ENCODE assay signal across 22 cellular contexts in genomic region chr1:155522069-155522468, GRCh38. TPM values are rescaled to one million over a fixed set of nuclear protein-coding genes. Genes with fewer than 3 reads are reported as not detected.
DNase-seq lines count a peak whose midpoint lies in the region; ATAC-seq, FAIRE-seq and TF ChIP-seq lines count a peak whose summit lies in the region.
"Had no signal": no experiment of that assay in that cellular context is flagged by ENCODE, and none has a peak within 500 bp of the region (broad histone marks: within the 10 kb centered on the region; RNA-seq: fewer than 3 reads in every experiment).

No MANE protein-coding gene starts in this region.

- no peak for DNase-seq in CD4-positive, alpha-beta T cell
- peak; percentile 54 for DNase-seq in HFFc6
- DNase-seq in mesothelial cell of epicardium (ENCODE audit: low spot score in 2 of 2, unreplicated experiment in 2 of 2): no peak
- DNase-seq in naive thymus-derived CD8-positive, alpha-beta T cell: no peak
- DNase-seq in activated CD4-positive, alpha-beta T cell treated with anti-CD3 and anti-CD28 coated beads, Interleukin-2, amount 10 ng/mL, durations not matched to agents 24 days and 14 days: no peak
- DNase-seq in MCF 10A (ENCODE audit: unreplicated experiment): no peak
- DNase-seq: KG1, MV-4-11, NCI-H1105 treated with DMSO at 0.1 percent for 48 hours, NCI-H2029 treated with DMSO at 0.1 percent for 48 hours, NCI-H2171, NCI-H524 treated with DMSO at 0.1 percent for 48 hours, NCI-H82, Peyer's patch, SJCRH30 had no signal

- peaks cover 41% of the 10 kb centered on the region for H3K36me3 Mint-ChIP-seq in CD4-positive, alpha-beta T cell (ENCODE audit: low read depth)
- peaks cover 13% of the 10 kb centered on the region; the same call in 1 of the 2 replicates for H3K36me3 Mint-ChIP-seq in HFFc6 (ENCODE audit: low read depth)
- H3K36me3 Mint-ChIP-seq in mesothelial cell of epicardium: peaks cover 17% of the 10 kb centered on the region
- peaks cover 0 to 40% (median 12%) of the 10 kb centered on the region in 3 donors for H3K36me3 Mint-ChIP-seq in naive thymus-derived CD8-positive, alpha-beta T cell
- peaks cover 27% of the 10 kb centered on the region for H3K36me3 Mint-ChIP-seq in activated CD4-positive, alpha-beta T cell treated with anti-CD3 and anti-CD28 coated beads, Interleukin-2, amount 10 ng/mL, durations not matched to agents 24 days and 14 days (ENCODE audit: low read depth)
- peaks cover 45% of the 10 kb centered on the region for H3K36me3 Mint-ChIP-seq in MCF 10A (ENCODE audit: insufficient read depth, unreplicated experiment)

- H3K27me3 ChIP-seq in CD4-positive, alpha-beta T cell (ENCODE audit: control insufficient read depth, insufficient read depth, low read length): no peaks in the 10 kb centered on the region
- H3K27me3 ChIP-seq: Peyer's patch, SJCRH30 had no signal

- no TSS peak for BruUV-seq in MCF 10A (replicated peaks; lab: Mats Ljungman, UMichigan)

- intact Hi-C loops in CD4-positive, alpha-beta T cell (cut with DNase I, micrococcal nuclease): no loop called here
- intact Hi-C loops in activated CD4-positive, alpha-beta T cell treated with anti-CD3 and anti-CD28 coated beads, Interleukin-2, amount 10 ng/mL, durations not matched to agents 24 days and 14 days (cut with micrococcal nuclease): no loop called here
- intact Hi-C loops in MCF 10A (cut with micrococcal nuclease): no loop called here

- POLR2A ChIA-PET in CD4-positive, alpha-beta T cell (lab: Charles Lee): no interaction called here
- POLR2A ChIA-PET in naive thymus-derived CD8-positive, alpha-beta T cell (lab: Charles Lee): no interaction called here
- POLR2A ChIA-PET in MCF 10A (lab: Yijun Ruan, JAX): interaction anchor here (0.7 kb wide), 2 partner anchors 8 to 44 kb away, joined by 3 to 4 read pairs; no protein-coding TSS in a partner anchor

- H3K27ac ChIP-seq in CD4-positive, alpha-beta T cell (ENCODE audit: low read depth, low read length): no peak overlapping the region
- H3K27ac ChIP-seq: Peyer's patch, SJCRH30 had no signal

- ATAC-seq in CD4-positive, alpha-beta T cell (ENCODE audit: poor library complexity): no peak
- ATAC-seq in naive thymus-derived CD8-positive, alpha-beta T cell: no peak
- ATAC-seq: GM12878, HCT116 had no signal

- H3K27me3 Mint-ChIP-seq in CD4-positive, alpha-beta T cell: no peaks in the 10 kb centered on the region
- H3K27me3 Mint-ChIP-seq in HFFc6 (ENCODE audit: insufficient read depth): no peaks in the 10 kb centered on the region
- H3K27me3 Mint-ChIP-seq in mesothelial cell of epicardium (ENCODE audit: low read depth): no peaks in the 10 kb centered on the region
- no peaks in the 10 kb centered on the region for H3K27me3 Mint-ChIP-seq in naive thymus-derived CD8-positive, alpha-beta T cell
- no peaks in the 10 kb centered on the region for H3K27me3 Mint-ChIP-seq in activated CD4-positive, alpha-beta T cell treated with anti-CD3 and anti-CD28 coated beads, Interleukin-2, amount 10 ng/mL, durations not matched to agents 24 days and 14 days
- no peaks in the 10 kb centered on the region for H3K27me3 Mint-ChIP-seq in MCF 10A (ENCODE audit: insufficient read depth, unreplicated experiment)

- no peak overlapping the region for H3K4me3 Mint-ChIP-seq in CD4-positive, alpha-beta T cell
- H3K4me3 Mint-ChIP-seq in HFFc6 (peak overlapping the region; percentile 38), mesothelial cell of epicardium (no peak overlapping the region), MCF 10A (ENCODE audit: unreplicated experiment) (no peak overlapping the region)
- no peak overlapping the region for H3K4me3 Mint-ChIP-seq in naive thymus-derived CD8-positive, alpha-beta T cell
- no peak overlapping the region for H3K4me3 Mint-ChIP-seq in activated CD4-positive, alpha-beta T cell treated with anti-CD3 and anti-CD28 coated beads, Interleukin-2, amount 10 ng/mL, durations not matched to agents 24 days and 14 days
- H3K4me3 Mint-ChIP-seq: CD14-positive monocyte had no signal

- peak; percentile 62 for FAIRE-seq in TTC549 (lab: Jason Lieb, UNC)
- FAIRE-seq: A204.1, GM12878, H1, HTR-8/SVneo had no signal

- peak overlapping the region; percentile 13 for H3K27ac Mint-ChIP-seq in CD4-positive, alpha-beta T cell
- H3K27ac Mint-ChIP-seq in HFFc6 (peak overlapping the region; percentile 72), mesothelial cell of epicardium (peak overlapping the region; percentile 70), MCF 10A (ENCODE audit: low read depth, unreplicated experiment) (no peak overlapping the region)
- H3K27ac Mint-ChIP-seq in naive thymus-derived CD8-positive, alpha-beta T cell: peak overlapping the region in 2 of 10 donors; percentile 22 to 23
- H3K27ac Mint-ChIP-seq in activated CD4-positive, alpha-beta T cell treated with anti-CD3 and anti-CD28 coated beads, Interleukin-2, amount 10 ng/mL, durations not matched to agents 24 days and 14 days: no peak overlapping the region

- H3K9me3 Mint-ChIP-seq in CD4-positive, alpha-beta T cell: no peaks in the 10 kb centered on the region
- no peaks in the 10 kb centered on the region for H3K9me3 Mint-ChIP-seq in HFFc6
- no peaks in the 10 kb centered on the region for H3K9me3 Mint-ChIP-seq in mesothelial cell of epicardium
- H3K9me3 Mint-ChIP-seq in naive thymus-derived CD8-positive, alpha-beta T cell: no peaks in the 10 kb centered on the region
- H3K9me3 Mint-ChIP-seq in activated CD4-positive, alpha-beta T cell treated with anti-CD3 and anti-CD28 coated beads, Interleukin-2, amount 10 ng/mL, durations not matched to agents 24 days and 14 days: no peaks in the 10 kb centered on the region
- H3K9me3 Mint-ChIP-seq in MCF 10A (ENCODE audit: unreplicated experiment): no peaks in the 10 kb centered on the region

- no peak for TF ChIP-seq CTCF in CD4-positive, alpha-beta T cell (IDR thresholded peaks at IDR 0.05)
- no peak for TF ChIP-seq CTCF in HFFc6 (IDR thresholded peaks at IDR 0.05)
- no peak for TF ChIP-seq CTCF in mesothelial cell of epicardium (IDR thresholded peaks at IDR 0.05; ENCODE audit: unreplicated experiment)
- no peak for TF ChIP-seq CTCF in MCF 10A (IDR thresholded peaks at IDR 0.05; ENCODE audit: unreplicated experiment)

- H3K4me1 Mint-ChIP-seq in CD4-positive, alpha-beta T cell (ENCODE audit: low read depth): peaks cover 69% of the 10 kb centered on the region
- H3K4me1 Mint-ChIP-seq in HFFc6 (ENCODE audit: low read depth) (peaks cover 35% of the 10 kb centered on the region), mesothelial cell of epicardium (peaks cover 7% of the 10 kb centered on the region), MCF 10A (ENCODE audit: insufficient read depth, unreplicated experiment) (peaks cover 19% of the 10 kb centered on the region)
- peaks cover 18 to 65% (median 52%) of the 10 kb centered on the region in 4 donors for H3K4me1 Mint-ChIP-seq in naive thymus-derived CD8-positive, alpha-beta T cell
- H3K4me1 Mint-ChIP-seq in activated CD4-positive, alpha-beta T cell treated with anti-CD3 and anti-CD28 coated beads, Interleukin-2, amount 10 ng/mL, durations not matched to agents 24 days and 14 days: peaks cover 21% of the 10 kb centered on the region

- CTCF ChIA-PET in CD4-positive, alpha-beta T cell (lab: Charles Lee): no interaction called here
- CTCF ChIA-PET in MCF 10A (lab: Yijun Ruan, JAX): no interaction called here

- H3K9me3 ChIP-seq in CD4-positive, alpha-beta T cell (ENCODE audit: control insufficient read depth, low read length): no peaks in the 10 kb centered on the region
- H3K9me3 ChIP-seq: Peyer's patch, SJCRH30 had no signal

RNA-seq across cellular contexts. Expression of gene ASH1L, which starts 40.5 kb away (rescaled TPM):
- 10 to 100 TPM; 71.0 to 72.8 TPM for total RNA-seq in CD4-positive, alpha-beta T cell
- total RNA-seq in HFFc6 (2021; fragmentation: NEBNext Ultra II Directional; extraction: Animal tissue kit (Norgen Biotek cat#: 25700)): 10 to 100 TPM; 25.7 to 32.5 (median 26.7) TPM
- 84.5 to 87.9 TPM (median 87.7 TPM) in 3 replicates for total RNA-seq in mesothelial cell of epicardium
- total RNA-seq in naive thymus-derived CD8-positive, alpha-beta T cell: 100 to 1,000 TPM in 1 of 2 experiments, 10 to 100 TPM in 1; 96.5 to 102 TPM
- polyA plus RNA-seq in naive thymus-derived CD8-positive, alpha-beta T cell: 10 to 100 TPM; 12.2 to 22.0 (median 13.9) TPM
- 38.9 and 44.7 TPM in 2 replicates for total RNA-seq in activated CD4-positive, alpha-beta T cell treated with anti-CD3 and anti-CD28 coated beads, Interleukin-2, amount 10 ng/mL, durations not matched to agents 24 days and 14 days
- 59.1 and 66.8 TPM in 2 replicates for total RNA-seq in MCF 10A (2022)

Comparison
In these comparisons a context has a peak if more than half of its experiments do, and no peak if none do; other contexts are left out.
1. H3K27ac Mint-ChIP-seq: peak in CD4-positive, alpha-beta T cell (single experiment), HFFc6 (single experiment) and mesothelial cell of epicardium (single experiment); none in activated CD4-positive, alpha-beta T cell treated with anti-CD3 and anti-CD28 coated beads, Interleukin-2, amount 10 ng/mL, durations not matched to agents 24 days and 14 days (single experiment) and MCF 10A (single experiment).